Comparison of ENCODE assay signal across 8 cellular contexts in genomic region chr2:108535380-108535677, GRCh38. TPM values are rescaled to one million over a fixed set of nuclear protein-coding genes. Genes with fewer than 3 reads are reported as not detected.
DNase-seq lines count a peak whose midpoint lies in the region; ATAC-seq and TF ChIP-seq lines count a peak whose summit lies in the region.

No MANE protein-coding gene starts in this region.

- POLR2A ChIA-PET in SK-N-SH (lab: Yijun Ruan, JAX): no interaction called here

- H3K27ac ChIP-seq in SK-N-SH (ENCODE audit: low read depth in 2 of 2, low read length in 1 of 2) (peak overlapping the region; percentile 79 to 85; a peak in 3 of 4 replicates), rectal smooth muscle tissue (ENCODE audit: low read depth, low read length) (peak overlapping the region; percentile 86)

- H3K4me3 ChIP-seq in GM12865 (ENCODE audit: low read depth, low read length) (peak overlapping the region; percentile 92), SK-N-SH (ENCODE audit: low read depth in 2 of 2, low read length in 1 of 2) (peak overlapping the region; percentile 87 to 98), fibroblast of the aortic adventitia (ENCODE audit: low read depth, low read length) (peak overlapping the region; percentile 80), rectal smooth muscle tissue (ENCODE audit: low read length) (peak overlapping the region; percentile 92)

- no peak for TF ChIP-seq CTCF in GM12865 (IDR thresholded peaks at IDR 0.05; ENCODE audit: insufficient read depth, low read depth, low read length, missing control alignments)
- TF ChIP-seq CTCF in SK-N-SH (IDR thresholded peaks at IDR 0.05): no peak
- TF ChIP-seq CTCF in fibroblast of the aortic adventitia (IDR thresholded peaks at IDR 0.05; ENCODE audit: insufficient read depth, low read length): no peak

- TF ChIP-seq EP300 in SK-N-SH (IDR thresholded peaks at IDR 0.05; ENCODE audit: borderline replicate concordance in 1 of 2, low read depth in 1 of 2, low read length in 1 of 2): no peak

- peak overlapping the region; percentile 76 for H3K4me2 ChIP-seq in SK-N-SH

- no peak overlapping the region for H2AFZ ChIP-seq in SK-N-SH (ENCODE audit: low read depth)

- DNase-seq in GM12865 (ENCODE audit: low read depth): no peak
- no peak for DNase-seq in SK-N-SH
- no peak for DNase-seq in fibroblast of the aortic adventitia (ENCODE audit: low read depth)
- no peak for DNase-seq in NCI-H187 treated with DMSO at 0.1 percent for 48 hours (lab: John Stamatoyannopoulos, UW)
- no peak for DNase-seq in cortex of kidney (lab: John Stamatoyannopoulos, UW)
- no peak for DNase-seq in NCI-H1436 treated with DMSO at 0.1 percent for 48 hours (lab: John Stamatoyannopoulos, UW)

- WGBS in SK-N-SH (ENCODE audit: low lambda C conversion rate): 24% methylated on average over 10 of the region's 10 CpGs

- peaks cover 12% of the 10 kb centered on the region for H3F3A ChIP-seq in SK-N-SH (replicated peaks; ENCODE audit: insufficient read depth)

- ATAC-seq in HG02870 (IDR thresholded peaks at IDR 0.05; ENCODE audit: unreplicated experiment): no peak

- peak overlapping the region; percentile 92 for H3K9ac ChIP-seq in SK-N-SH
- no peak overlapping the region for H3K9ac ChIP-seq in rectal smooth muscle tissue (ENCODE audit: low read length)

- CTCF ChIA-PET in SK-N-SH (lab: Yijun Ruan, JAX): interaction anchor here (1.4 to 3.3 kb wide), 4 partner anchors 9 to 101 kb away, joined by 4 to 14 read pairs (median 10); no protein-coding TSS in a partner anchor

- no peak for TF ChIP-seq RAD21 in SK-N-SH (IDR thresholded peaks at IDR 0.05; ENCODE audit: low read length)

- H3K9me2 ChIP-seq in SK-N-SH: no peaks in the 10 kb centered on the region

- H3K79me2 ChIP-seq in SK-N-SH (ENCODE audit: insufficient read depth): peaks cover 71% of the 10 kb centered on the region

- H3K9me3 ChIP-seq in SK-N-SH: no peaks in the 10 kb centered on the region

- no peaks in the 10 kb centered on the region for H3K27me3 ChIP-seq in SK-N-SH (ENCODE audit: insufficient read depth)
- H3K27me3 ChIP-seq in rectal smooth muscle tissue (ENCODE audit: control insufficient read depth, insufficient read depth, low read length): no peaks in the 10 kb centered on the region

- H3K4me1 ChIP-seq in SK-N-SH (ENCODE audit: control insufficient read depth in 1 of 2, insufficient read depth in 2 of 2, low read depth in 1 of 2, low read length in 1 of 2): peaks cover 12% of the 10 kb centered on the region in 2 experiments; a peak in 3 of 4 replicates
- peaks cover 9% of the 10 kb centered on the region for H3K4me1 ChIP-seq in rectal smooth muscle tissue (ENCODE audit: control insufficient read depth, insufficient read depth, low read length)

- H3K36me3 ChIP-seq in SK-N-SH (replicated peaks in 1 of 2; ENCODE audit: control insufficient read depth in 1 of 2, insufficient read depth in 2 of 2, low read length in 1 of 2) (peaks cover 0 to under 1% of the 10 kb centered on the region in 2 experiments), rectal smooth muscle tissue (ENCODE audit: control insufficient read depth, insufficient read depth, low read length) (no peaks in the 10 kb centered on the region)

- H4K20me1 ChIP-seq in SK-N-SH (ENCODE audit: insufficient read depth): peaks cover 54% of the 10 kb centered on the region

TF ChIP-seq in SK-N-SH, 30 proteins besides CTCF, POLR2A, EP300 and RAD21:
- no peak for TF ChIP-seq ELF1 (IDR thresholded peaks at IDR 0.05)
- 0 out of 2 replicates have a peak, but pooled peaks have one; percentile 14 for TF ChIP-seq SIN3A (IDR thresholded peaks at IDR 0.05; ENCODE audit: borderline replicate concordance, low read depth, low read length)
- TF ChIP-seq USF2 (IDR thresholded peaks at IDR 0.05; ENCODE audit: borderline replicate concordance, low read depth, low read length): no peak
- TF ChIP-seq NFIC (IDR thresholded peaks at IDR 0.05; ENCODE audit: borderline replicate concordance): no peak
TF ChIP-seq in SK-N-SH: peak in this region for 1.

RNA-seq across cellular contexts. Expression of gene LIMS1, which starts 1.1 kb away (rescaled TPM):
- 123 and 131 TPM in 2 replicates for polyA plus RNA-seq in SK-N-SH (2012; rRNA removed)
- polyA plus RNA-seq in SK-N-SH (2012; cell fraction: cytosol; rRNA removed): 93.1 and 107 TPM in 2 replicates
- 104 and 182 TPM in 2 replicates for polyA plus RNA-seq in SK-N-SH (2012; cell fraction: nucleus; rRNA removed)
- 66.6 and 91.2 TPM in 2 replicates for total RNA-seq in fibroblast of the aortic adventitia (ENCODE audit: low replicate concordance)
